ENCODE assay signal across 16 cellular contexts in genomic region chr10:86294346-86295265, GRCh38.
"Had no signal": no experiment of that assay in that cellular context is flagged by ENCODE, and none has a peak within 500 bp of the region (broad histone marks: within the 10 kb centered on the region; RNA-seq: fewer than 3 reads in every experiment).

No MANE protein-coding gene starts in this region.

- H3K4me1 ChIP-seq: body of pancreas, foreskin keratinocyte, lower lobe of right lung, tibial artery had no signal

- H3K4me3 ChIP-seq: body of pancreas, lower lobe of right lung, SK-N-MC, tibial artery had no signal

- H3K36me3 Mint-ChIP-seq: activated naive CD8-positive, alpha-beta T cell; immature natural killer cell; stimulated activated memory B cell treated with anti-CD40 and anti-IgM and Interleukin-4, amounts not matched to agents 10 μg/mL and 1 μg/mL and 100 μg/mL, for 72 hours had no signal

- H3K9me3 Mint-ChIP-seq: immature natural killer cell; stimulated activated memory B cell treated with anti-CD40 and anti-IgM and Interleukin-4, amounts not matched to agents 10 μg/mL and 1 μg/mL and 100 μg/mL, for 72 hours had no signal

- ATAC-seq: body of pancreas; foreskin keratinocyte; left cardiac atrium; lower lobe of right lung; stimulated activated memory B cell treated with anti-CD40 and anti-IgM and Interleukin-4, amounts not matched to agents 10 μg/mL and 1 μg/mL and 100 μg/mL, for 72 hours had no signal

- H3K9me3 ChIP-seq: body of pancreas, lower lobe of right lung, tibial artery had no signal

- H3K27ac ChIP-seq: body of pancreas, foreskin keratinocyte, lower lobe of right lung, SK-N-MC, tibial artery, VCaP had no signal

- H3K27me3 ChIP-seq: body of pancreas, foreskin keratinocyte, tibial artery had no signal

- H3K27me3 Mint-ChIP-seq: activated naive CD8-positive, alpha-beta T cell had no signal

- H3K4me3 Mint-ChIP-seq: activated naive CD8-positive, alpha-beta T cell; immature natural killer cell; stimulated activated memory B cell treated with anti-CD40 and anti-IgM and Interleukin-4, amounts not matched to agents 10 μg/mL and 1 μg/mL and 100 μg/mL, for 72 hours had no signal

- H3K36me3 ChIP-seq: lower lobe of right lung, tibial artery had no signal

- H3K4me1 Mint-ChIP-seq: immature natural killer cell; stimulated activated memory B cell treated with anti-CD40 and anti-IgM and Interleukin-4, amounts not matched to agents 10 μg/mL and 1 μg/mL and 100 μg/mL, for 72 hours had no signal

- DNase-seq: activated CD4-positive, alpha-beta T cell treated with anti-CD3 and anti-CD28 coated beads for 48 hours; activated gamma-delta T cell treated with Interleukin-2 at 50 U/mL for 16 hours; amniotic stem cell; body of pancreas; central memory CD4-positive, alpha-beta T cell; effector memory CD4-positive, alpha-beta T cell; foreskin keratinocyte; immature natural killer cell; left cardiac atrium; lower lobe of right lung; midbrain had no signal

- H3K27ac Mint-ChIP-seq: activated naive CD8-positive, alpha-beta T cell; immature natural killer cell; stimulated activated memory B cell treated with anti-CD40 and anti-IgM and Interleukin-4, amounts not matched to agents 10 μg/mL and 1 μg/mL and 100 μg/mL, for 72 hours had no signal
